Comparison of ENCODE assay signal across 15 cellular contexts in the genomic region with DNA sequence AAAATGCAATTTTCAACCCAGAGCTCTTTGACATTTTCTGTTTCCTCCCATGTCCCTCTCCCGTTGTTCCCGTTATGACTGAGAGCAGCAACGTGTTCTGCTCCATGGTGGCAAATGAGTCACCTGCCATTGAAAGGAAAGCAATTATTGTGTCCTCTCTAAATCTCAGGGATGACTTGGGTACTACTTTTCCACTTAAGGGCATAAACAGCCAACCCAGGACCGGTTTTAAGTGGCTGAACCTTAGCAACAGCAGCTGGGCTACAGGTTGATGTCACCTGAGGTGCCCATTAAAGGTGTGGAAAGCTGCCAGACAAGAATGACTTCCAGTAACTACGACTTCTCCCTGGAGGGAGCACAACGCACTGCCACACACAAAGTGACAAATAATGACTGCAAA.
DNase-seq lines count a peak whose midpoint lies in the region; ATAC-seq lines count a peak whose summit lies in the region.
"Had no signal": no experiment of that assay in that cellular context is flagged by ENCODE, and none has a peak within 500 bp of the region (broad histone marks: within the 10 kb centered on the region; RNA-seq: fewer than 3 reads in every experiment).

No MANE protein-coding gene starts in this region.

- intact Hi-C loops in left colon (cut with DNase I, micrococcal nuclease): no loop called here

- ATAC-seq in left colon: peak; percentile 48
- ATAC-seq: natural killer cell; stimulated activated naive B cell treated with anti-CD40 and anti-IgM and Interleukin-4, amounts not matched to agents 10 μg/mL and 1 μg/mL and 100 μg/mL, for 72 hours had no signal

- DNase-seq in DMS153 treated with DMSO at 0.1 percent for 48 hours (lab: John Stamatoyannopoulos, UW; ENCODE audit: unreplicated experiment) (peak; percentile 37), NCI-H128 (lab: John Stamatoyannopoulos, UW; ENCODE audit: unreplicated experiment) (peak; percentile 13), NCI-H774 (lab: John Stamatoyannopoulos, UW) (peak; percentile 17), left colon (no peak), SW 1271 (lab: John Stamatoyannopoulos, UW) (no peak), NCI-H446 treated with DMSO at 0.1 percent for 48 hours (lab: John Stamatoyannopoulos, UW) (no peak), putamen (ENCODE audit: low spot score) (no peak)
- DNase-seq in activated CD8-positive, alpha-beta memory T cell treated with anti-CD3 and anti-CD28 coated beads, Interleukin-2, amount 50 U/mL, for 4 hours: no peak
- DNase-seq: activated CD4-positive, alpha-beta T cell treated with anti-CD3 and anti-CD28 coated beads, Interleukin-2, amount 10 ng/mL, durations not matched to agents 24 days and 14 days; CD4-positive, alpha-beta memory T cell; GM23248; hippocampal formation; kidney; natural killer cell; stimulated activated naive B cell treated with anti-CD40 and anti-IgM and Interleukin-4, amounts not matched to agents 10 μg/mL and 1 μg/mL and 100 μg/mL, for 72 hours had no signal

Comparison
In these comparisons a context has a peak if more than half of its experiments do, and no peak if none do; other contexts are left out.
1. DNase-seq: peak in DMS153 treated with DMSO at 0.1 percent for 48 hours (single experiment), NCI-H128 (single experiment) and NCI-H774 (single experiment); none in left colon (0 of 2), SW 1271 (0 of 2), activated CD8-positive, alpha-beta memory T cell treated with anti-CD3 and anti-CD28 coated beads, Interleukin-2, amount 50 U/mL, for 4 hours (single experiment), NCI-H446 treated with DMSO at 0.1 percent for 48 hours (single experiment) and putamen (single experiment).